In the genomic region with DNA sequence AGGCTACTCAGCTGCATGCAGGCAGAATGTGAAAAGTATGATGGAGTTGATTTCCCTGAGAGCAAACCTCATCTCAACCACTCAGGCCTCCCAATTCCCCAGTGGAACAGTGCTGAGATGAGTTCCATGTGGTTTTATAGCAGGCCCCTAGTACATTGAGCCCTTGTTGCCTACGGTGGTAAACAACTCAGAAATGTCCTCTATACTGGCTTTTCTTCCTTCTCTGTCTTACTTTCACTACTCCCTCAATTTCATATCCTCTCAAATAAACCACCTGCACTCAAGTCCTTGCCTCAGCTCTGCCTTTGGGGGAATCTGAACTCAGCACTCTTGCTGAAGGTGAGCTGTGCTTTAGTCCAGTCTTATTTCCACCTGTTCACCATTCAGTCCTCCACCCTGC, we compare ENCODE assay signal across 17 cellular contexts.
DNase-seq lines count a peak whose midpoint lies in the region; ATAC-seq and FAIRE-seq lines count a peak whose summit lies in the region.
"Had no signal": no experiment of that assay in that cellular context is flagged by ENCODE, and none has a peak within 500 bp of the region (broad histone marks: within the 10 kb centered on the region; RNA-seq: fewer than 3 reads in every experiment).

No MANE protein-coding gene starts in this region.

- peak overlapping the region; percentile 90 for H3K27ac Mint-ChIP-seq in memory B cell
- no peak overlapping the region for H3K27ac Mint-ChIP-seq in activated T-helper 1 cell treated with anti-CD3 and anti-CD28 coated beads, Interleukin-12 subunit alpha, Interleukin-12 subunit beta, Interleukin-2, Interleukin-4 antibody, amounts not matched to agents 30 ng/mL and 10 ng/mL and 1 ng/mL, durations not matched to agents 14 hours and 24 hours and 36 hours

- H3K4me3 Mint-ChIP-seq in memory B cell: peak overlapping the region; percentile 35
- H3K4me3 Mint-ChIP-seq in activated T-helper 1 cell treated with anti-CD3 and anti-CD28 coated beads, Interleukin-12 subunit alpha, Interleukin-12 subunit beta, Interleukin-2, Interleukin-4 antibody, amounts not matched to agents 30 ng/mL and 10 ng/mL and 1 ng/mL, durations not matched to agents 14 hours and 24 hours and 36 hours: no peak overlapping the region
- H3K4me3 Mint-ChIP-seq: CD14-positive monocyte had no signal

- DNase-seq in memory B cell (ENCODE audit: low spot score in 2 of 2): peak in 1 of 2 donors; percentile 15
- no peak for DNase-seq in HTR-8/SVneo (ENCODE audit: insufficient read length, low spot score)
- no peak for DNase-seq in activated T-helper 1 cell treated with anti-CD3 and anti-CD28 coated beads, Interleukin-12 subunit alpha, Interleukin-12 subunit beta, Interleukin-2, Interleukin-4 antibody, amounts not matched to agents 30 ng/mL and 10 ng/mL and 1 ng/mL, durations not matched to agents 14 hours and 24 hours and 36 hours (ENCODE audit: low spot score)
- no peak for DNase-seq in NCI-H128 (lab: John Stamatoyannopoulos, UW; ENCODE audit: unreplicated experiment)
- DNase-seq: HCEC 1CT, Karpas-422, NCI-H1694 treated with DMSO at 0.1 percent for 48 hours, NCI-H774, right lobe of liver, SIG-M5, stomach had no signal

- FAIRE-seq in HTR-8/SVneo (lab: Jason Lieb, UNC): no peak
- FAIRE-seq: bronchial epithelial cell had no signal

- H3K9me3 Mint-ChIP-seq in memory B cell: no peaks in the 10 kb centered on the region
- no peaks in the 10 kb centered on the region for H3K9me3 Mint-ChIP-seq in activated T-helper 1 cell treated with anti-CD3 and anti-CD28 coated beads, Interleukin-12 subunit alpha, Interleukin-12 subunit beta, Interleukin-2, Interleukin-4 antibody, amounts not matched to agents 30 ng/mL and 10 ng/mL and 1 ng/mL, durations not matched to agents 14 hours and 24 hours and 36 hours

- intact Hi-C loops in activated T-helper 1 cell treated with anti-CD3 and anti-CD28 coated beads, Interleukin-12 subunit alpha, Interleukin-12 subunit beta, Interleukin-2, Interleukin-4 antibody, amounts not matched to agents 30 ng/mL and 10 ng/mL and 1 ng/mL, durations not matched to agents 14 hours and 24 hours and 36 hours (cut with micrococcal nuclease): no loop called here

- no peaks in the 10 kb centered on the region for H3K36me3 Mint-ChIP-seq in memory B cell
- no peaks in the 10 kb centered on the region for H3K36me3 Mint-ChIP-seq in activated T-helper 1 cell treated with anti-CD3 and anti-CD28 coated beads, Interleukin-12 subunit alpha, Interleukin-12 subunit beta, Interleukin-2, Interleukin-4 antibody, amounts not matched to agents 30 ng/mL and 10 ng/mL and 1 ng/mL, durations not matched to agents 14 hours and 24 hours and 36 hours (ENCODE audit: low read depth)
- H3K36me3 Mint-ChIP-seq: CD14-positive monocyte had no signal

- peaks cover 26% of the 10 kb centered on the region for H3K4me1 Mint-ChIP-seq in memory B cell
- no peaks in the 10 kb centered on the region for H3K4me1 Mint-ChIP-seq in activated T-helper 1 cell treated with anti-CD3 and anti-CD28 coated beads, Interleukin-12 subunit alpha, Interleukin-12 subunit beta, Interleukin-2, Interleukin-4 antibody, amounts not matched to agents 30 ng/mL and 10 ng/mL and 1 ng/mL, durations not matched to agents 14 hours and 24 hours and 36 hours (ENCODE audit: low read depth)

- peak; percentile 46 for ATAC-seq in GM18508 (IDR thresholded peaks at IDR 0.05; ENCODE audit: insufficient read depth, unreplicated experiment)
- peak; percentile 62 for ATAC-seq in GM21390 (IDR thresholded peaks at IDR 0.05; ENCODE audit: unreplicated experiment)
- ATAC-seq in HG03066 (IDR thresholded peaks at IDR 0.05; ENCODE audit: low read depth, unreplicated experiment): peak; percentile 60
- peak; percentile 32 for ATAC-seq in memory B cell (ENCODE audit: low read depth)
- no peak for ATAC-seq in GM18858 (IDR thresholded peaks at IDR 0.05; ENCODE audit: unreplicated experiment)
- ATAC-seq: right lobe of liver had no signal

- no peaks in the 10 kb centered on the region for H3K27me3 Mint-ChIP-seq in memory B cell
- H3K27me3 Mint-ChIP-seq in activated T-helper 1 cell treated with anti-CD3 and anti-CD28 coated beads, Interleukin-12 subunit alpha, Interleukin-12 subunit beta, Interleukin-2, Interleukin-4 antibody, amounts not matched to agents 30 ng/mL and 10 ng/mL and 1 ng/mL, durations not matched to agents 14 hours and 24 hours and 36 hours (ENCODE audit: insufficient read depth): no peaks in the 10 kb centered on the region
